8 cellular contexts compared by ENCODE assay signal in genomic region chr18:812123-812672, GRCh38. TPM values are rescaled to one million over a fixed set of nuclear protein-coding genes. Genes with fewer than 3 reads are reported as not detected.
DNase-seq lines count a peak whose midpoint lies in the region; ATAC-seq and TF ChIP-seq lines count a peak whose summit lies in the region.

TSS of gene YES1 (minus strand) at chr18:812242. CDS start at chr18:756827, 55,415 bp downstream.

- H3K4me1 Mint-ChIP-seq in activated naive CD8-positive, alpha-beta T cell treated with anti-CD3 and anti-CD28 coated beads for 36 hours = peaks cover 69% of the 10 kb centered on the region

- WGBS in transverse colon (ENCODE audit: low coverage in 1 of 2), 2 donors = 0% methylated on average over 27 of the region's 69 CpGs; no CpG with 5 or more reads in 1 of the 2 donors

- intact Hi-C loops in head of caudate nucleus (cut with DNase I) = no loop called here
- intact Hi-C loops in transverse colon (cut with DNase I; ENCODE audit: low total_unique reads) = no loop called here

- no peaks in the 10 kb centered on the region for H3K9me3 ChIP-seq in transverse colon

- peak within 1 kb of the TSS; percentile 99 for H3K27ac Mint-ChIP-seq in activated naive CD8-positive, alpha-beta T cell treated with anti-CD3 and anti-CD28 coated beads for 36 hours

- H3K36me3 ChIP-seq in transverse colon = no peaks in the 10 kb centered on the region

- peaks cover 1% of the 10 kb centered on the region for H3K9me3 Mint-ChIP-seq in activated naive CD8-positive, alpha-beta T cell treated with anti-CD3 and anti-CD28 coated beads for 36 hours

- no peaks in the 10 kb centered on the region for H3K27me3 Mint-ChIP-seq in activated naive CD8-positive, alpha-beta T cell treated with anti-CD3 and anti-CD28 coated beads for 36 hours

- H3K4me3 Mint-ChIP-seq in activated naive CD8-positive, alpha-beta T cell treated with anti-CD3 and anti-CD28 coated beads for 36 hours = peak within 1 kb of the TSS; percentile 95

- H3K4me1 ChIP-seq in transverse colon = peaks cover 4 to 49% (median 11%) of the 10 kb centered on the region in 4 donors

- peak within 1 kb of the TSS; percentile 93 to 99 (median 96) for H3K27ac ChIP-seq in transverse colon

- ATAC-seq in SK-N-SH treated with all-trans-retinoic acid at 6 μM for 48 hours = peak; percentile 88

- TF ChIP-seq POLR2A in transverse colon (IDR thresholded peaks at IDR 0.05) = peak; percentile 75

- DNase-seq in DMS 273 treated with DMSO at 0.1 percent for 48 hours (lab: John Stamatoyannopoulos, UW) (peak; percentile 43), GM20000 (ENCODE audit: low spot score) (peak; percentile 95), HT1080 (ENCODE audit: low read depth) (peak; percentile 53), head of caudate nucleus (peak in 40 of 42 donors; percentile 28 to 81 (median 62)), pons (ENCODE audit: low spot score) (peak; percentile 24), transverse colon (peak; percentile 84)
- DNase-seq in activated naive CD8-positive, alpha-beta T cell treated with anti-CD3 and anti-CD28 coated beads for 36 hours = peak; percentile 83

- TF ChIP-seq EP300 in transverse colon (IDR thresholded peaks at IDR 0.05; ENCODE audit: low read depth) = no peak

- in situ Hi-C loops in transverse colon (cut with MboI; ENCODE audit: low pct_ligation_motif_present in 1 of 4, low pct_unique_long_range_greater_than_20kb in 1 of 4, low sequenced_read_pairs in 3 of 4) = no loop called here

- peaks cover 24% of the 10 kb centered on the region for H3K36me3 Mint-ChIP-seq in activated naive CD8-positive, alpha-beta T cell treated with anti-CD3 and anti-CD28 coated beads for 36 hours

- H3K27me3 ChIP-seq in transverse colon = no peaks in the 10 kb centered on the region

- peak within 1 kb of the TSS; percentile 82 to 98 (median 93) for H3K4me3 ChIP-seq in transverse colon

- TF ChIP-seq CTCF in GM20000 (IDR thresholded peaks at IDR 0.05; ENCODE audit: extremely low read depth, missing control alignments) (no peak), transverse colon (IDR thresholded peaks at IDR 0.05) (no peak)

TF ChIP-seq in SK-N-SH treated with all-trans-retinoic acid at 6 μM for 48 hours, 23 proteins besides CTCF, POLR2A, EP300 and RAD21:
- TF ChIP-seq SNAI2 (CRISPR knock-in tag; IDR thresholded peaks at IDR 0.05) (no peak), ZNF8 (CRISPR knock-in tag; IDR thresholded peaks at IDR 0.05) (no peak), ARNTL (CRISPR knock-in tag; IDR thresholded peaks at IDR 0.05; ENCODE audit: borderline replicate concordance, low read depth) (no peak), CREB5 (CRISPR knock-in tag; IDR thresholded peaks at IDR 0.05; ENCODE audit: low read depth) (no peak), CSDC2 (CRISPR knock-in tag; IDR thresholded peaks at IDR 0.05) (no peak), ZC3H10 (CRISPR knock-in tag; IDR thresholded peaks at IDR 0.05) (no peak), PATZ1 (CRISPR knock-in tag; IDR thresholded peaks at IDR 0.05; ENCODE audit: borderline replicate concordance) (no peak), ZNF565 (CRISPR knock-in tag; conservative IDR thresholded peaks at IDR 0.05; ENCODE audit: low read depth) (no peak)

RNA-seq across cellular contexts. Expression of gene YES1, which starts in this region (rescaled TPM):
- total RNA-seq in HT1080 (2014; rRNA removed; shearing (Covaris generic)) = 30.2 and 33.8 TPM in 2 replicates
- polyA plus RNA-seq in HT1080 (2015; cell fraction: cytosol; rRNA removed) = 59.8 and 71.7 TPM in 2 replicates
- 28.6 and 49.1 TPM in 2 replicates for polyA plus RNA-seq in HT1080 (2015; cell fraction: nucleus; rRNA removed)
- total RNA-seq in activated naive CD8-positive, alpha-beta T cell treated with anti-CD3 and anti-CD28 coated beads for 36 hours = 10 to 100 TPM; 29.0 to 32.2 TPM
- total RNA-seq in transverse colon = 100 to 1,000 TPM in 2 of 4 donors, 10 to 100 TPM in 2; 49.4 to 128 (median 96.0) TPM

Comparison
In these comparisons a context has a peak if more than half of its experiments do, and no peak if none do; other contexts are left out.
1. Peak in every context shown above with its lines: DNase-seq, ATAC-seq, H3K4me3 ChIP-seq and H3K27ac ChIP-seq.
2. DNase-seq: peak in every context shown above with its lines; median percentile 95 in GM20000; 84 in transverse colon; 83 in activated naive CD8-positive, alpha-beta T cell treated with anti-CD3 and anti-CD28 coated beads for 36 hours; 62 in head of caudate nucleus; 53 in HT1080; 43 in DMS 273 treated with DMSO at 0.1 percent for 48 hours; 24 in pons.